ENCODE assay signal across 7 cellular contexts in the genomic region with DNA sequence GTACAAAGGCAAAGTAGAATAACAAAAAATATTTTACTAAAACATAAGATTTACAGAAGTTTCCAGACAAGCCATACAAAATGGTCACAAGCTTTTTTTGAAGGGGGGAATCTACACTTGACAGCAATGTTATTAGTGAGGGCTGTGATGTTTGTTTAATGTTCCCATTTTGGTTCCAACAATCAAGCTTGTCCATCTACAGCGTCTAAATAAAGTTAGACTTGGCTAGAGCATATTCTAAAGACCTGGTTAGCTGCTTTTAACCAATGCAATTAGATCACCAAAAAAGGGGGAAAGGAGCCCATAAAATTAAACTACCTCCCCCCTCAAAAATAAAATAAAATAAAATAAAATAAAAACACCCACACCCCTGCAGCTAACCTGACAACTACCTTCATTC. TPM values are rescaled to one million over a fixed set of nuclear protein-coding genes. Genes with fewer than 3 reads are reported as not detected.
DNase-seq lines count a peak whose midpoint lies in the region; ATAC-seq and TF ChIP-seq lines count a peak whose summit lies in the region.
"Not testable (repeated sequence)": the region's sequence is repeated elsewhere in the genome, so short reads cannot be mapped to it uniquely, and the experiment has no call there.

No MANE protein-coding gene starts in this region.

- H3K9me3 Mint-ChIP-seq in Caco-2 (ENCODE audit: unreplicated experiment); HFFc6; activated CD8-positive, alpha-beta memory T cell treated with anti-CD3 and anti-CD28 coated beads, Interleukin-2, amount 10 ng/mL, durations not matched to agents 7 days and 5 days (ENCODE audit: low read depth); activated naive CD8-positive, alpha-beta T cell (ENCODE audit: low read depth): not testable (repeated sequence)

- H3F3A ChIP-seq in SK-N-SH (replicated peaks; ENCODE audit: insufficient read depth): peaks cover 61% of the 10 kb centered on the region

- H3K9ac ChIP-seq in SK-N-SH: not testable (repeated sequence)

- not testable (repeated sequence) for H3K9me3 ChIP-seq in Caco-2; SK-N-SH; osteoblast (ENCODE audit: low read depth, low read length)

- not testable (repeated sequence) for ATAC-seq in activated CD8-positive, alpha-beta memory T cell treated with anti-CD3 and anti-CD28 coated beads, Interleukin-2, amount 10 ng/mL, durations not matched to agents 7 days and 5 days

- POLR2A ChIA-PET in Caco-2 (lab: Charles Lee); SK-N-SH (lab: Yijun Ruan, JAX): not testable (repeated sequence)

- not testable (repeated sequence) for H3K27me3 Mint-ChIP-seq in Caco-2 (ENCODE audit: insufficient read depth, unreplicated experiment); HFFc6 (ENCODE audit: insufficient read depth); activated CD8-positive, alpha-beta memory T cell treated with anti-CD3 and anti-CD28 coated beads, Interleukin-2, amount 10 ng/mL, durations not matched to agents 7 days and 5 days; activated naive CD8-positive, alpha-beta T cell

- not testable (repeated sequence) for H3K4me3 ChIP-seq in Caco-2 (ENCODE audit: low read depth, low read length); SK-N-SH (ENCODE audit: low read depth in 2 of 2, low read length in 1 of 2); choroid plexus epithelial cell (ENCODE audit: low read depth, low read length); osteoblast (ENCODE audit: insufficient read depth, low read length)

- H3K36me3 ChIP-seq in Caco-2 (ENCODE audit: control insufficient read depth, insufficient read depth, low read length): not testable (repeated sequence)
- H3K36me3 ChIP-seq in SK-N-SH (replicated peaks in 1 of 2; ENCODE audit: control insufficient read depth in 1 of 2, insufficient read depth in 2 of 2, low read length in 1 of 2) (peaks cover 46% of the 10 kb centered on the region in 2 experiments), osteoblast (ENCODE audit: insufficient read depth, low read length) (peaks cover 22% of the 10 kb centered on the region)

- TF ChIP-seq CTCF in Caco-2 (IDR thresholded peaks at IDR 0.05; ENCODE audit: insufficient read depth in 1 of 2, low read depth in 1 of 2, low read length in 1 of 2, severe bottlenecking in 1 of 2, unreplicated experiment in 1 of 2); HFFc6 (IDR thresholded peaks at IDR 0.05); SK-N-SH (IDR thresholded peaks at IDR 0.05); choroid plexus epithelial cell (conservative IDR thresholded peaks at IDR 0.05; ENCODE audit: low read depth, low read length); osteoblast (IDR thresholded peaks at IDR 0.05; ENCODE audit: extremely low read depth, low read depth, low read length): not testable (repeated sequence)

- not testable (repeated sequence) for H3K9me2 ChIP-seq in SK-N-SH

- H3K4me1 Mint-ChIP-seq in Caco-2 (ENCODE audit: low read depth, unreplicated experiment) (peaks cover 27% of the 10 kb centered on the region), HFFc6 (ENCODE audit: low read depth) (peaks cover 50% of the 10 kb centered on the region)
- peaks cover 45% of the 10 kb centered on the region for H3K4me1 Mint-ChIP-seq in activated CD8-positive, alpha-beta memory T cell treated with anti-CD3 and anti-CD28 coated beads, Interleukin-2, amount 10 ng/mL, durations not matched to agents 7 days and 5 days
- peaks cover 43% of the 10 kb centered on the region for H3K4me1 Mint-ChIP-seq in activated naive CD8-positive, alpha-beta T cell (ENCODE audit: low read depth)

- CTCF ChIA-PET in Caco-2 (lab: Charles Lee) (interaction anchor here (0.6 kb wide), 1 partner anchor 321 kb away, joined by 8 read pairs; no protein-coding TSS in a partner anchor), SK-N-SH (lab: Yijun Ruan, JAX) (interaction anchor here (0.7 to 4.2 kb wide), 5 partner anchors 11 to 692 kb away, joined by 3 to 31 read pairs (median 12); no protein-coding TSS in a partner anchor)
- CTCF ChIA-PET in activated CD8-positive, alpha-beta memory T cell treated with anti-CD3 and anti-CD28 coated beads, Interleukin-2, amount 10 ng/mL, durations not matched to agents 7 days and 5 days (lab: Charles Lee): interaction anchor here (2.1 kb wide), 1 partner anchor 10 kb away, joined by 9 read pairs; no protein-coding TSS in a partner anchor

- H3K4me3 Mint-ChIP-seq in Caco-2 (ENCODE audit: unreplicated experiment); HFFc6; activated CD8-positive, alpha-beta memory T cell treated with anti-CD3 and anti-CD28 coated beads, Interleukin-2, amount 10 ng/mL, durations not matched to agents 7 days and 5 days; activated naive CD8-positive, alpha-beta T cell: not testable (repeated sequence)

- 95% methylated on average over 1 of the region's 1 CpG for WGBS in SK-N-SH (ENCODE audit: low lambda C conversion rate)

- not testable (repeated sequence) for H3K27me3 ChIP-seq in Caco-2 (replicated peaks; ENCODE audit: control insufficient read depth, insufficient read depth, low read length); SK-N-SH (ENCODE audit: insufficient read depth); osteoblast (ENCODE audit: insufficient read depth, low read length)

- TF ChIP-seq EP300 in SK-N-SH (IDR thresholded peaks at IDR 0.05; ENCODE audit: borderline replicate concordance in 1 of 2, low read depth in 1 of 2, low read length in 1 of 2): not testable (repeated sequence)

- H3K79me2 ChIP-seq in SK-N-SH (ENCODE audit: insufficient read depth): peaks cover 53% of the 10 kb centered on the region
- H3K79me2 ChIP-seq in osteoblast (ENCODE audit: insufficient read depth, low read length): peaks cover 48% of the 10 kb centered on the region

- BruUV-seq in Caco-2 (replicated peaks; lab: Mats Ljungman, UMichigan): TSS peak; percentile 79

- not testable (repeated sequence) for H3K4me1 ChIP-seq in Caco-2
- H3K4me1 ChIP-seq in SK-N-SH (ENCODE audit: control insufficient read depth in 1 of 2, insufficient read depth in 2 of 2, low read depth in 1 of 2, low read length in 1 of 2): peaks cover 2 to 24% of the 10 kb centered on the region in 2 experiments; a peak in 3 of 4 replicates
- H3K4me1 ChIP-seq in osteoblast (ENCODE audit: insufficient read depth, low read length): peaks cover 10% of the 10 kb centered on the region

- not testable (repeated sequence) for H3K27ac Mint-ChIP-seq in Caco-2 (ENCODE audit: unreplicated experiment)
- H3K27ac Mint-ChIP-seq in HFFc6: peak overlapping the region; percentile 3; the same call in 1 of the 2 replicates
- peak overlapping the region; percentile 48 for H3K27ac Mint-ChIP-seq in activated CD8-positive, alpha-beta memory T cell treated with anti-CD3 and anti-CD28 coated beads, Interleukin-2, amount 10 ng/mL, durations not matched to agents 7 days and 5 days
- H3K27ac Mint-ChIP-seq in activated naive CD8-positive, alpha-beta T cell: peak overlapping the region; percentile 51

- H2AFZ ChIP-seq in SK-N-SH (ENCODE audit: low read depth); osteoblast (ENCODE audit: low read length): not testable (repeated sequence)

- intact Hi-C loops in Caco-2 (cut with micrococcal nuclease; ENCODE audit: unreplicated experiment): not testable (repeated sequence)

- DNase-seq in Caco-2; HFFc6; SK-N-SH; activated CD8-positive, alpha-beta memory T cell treated with anti-CD3 and anti-CD28 coated beads, Interleukin-2, amount 10 ng/mL, durations not matched to agents 7 days and 5 days; osteoblast (ENCODE audit: insufficient read length, low spot score, missing footprints): not testable (repeated sequence)
- peak; percentile 50 for DNase-seq in choroid plexus epithelial cell (ENCODE audit: low read depth)

- not testable (repeated sequence) for TF ChIP-seq RAD21 in SK-N-SH (IDR thresholded peaks at IDR 0.05; ENCODE audit: low read length)

- peaks cover 37% of the 10 kb centered on the region for H4K20me1 ChIP-seq in SK-N-SH (ENCODE audit: insufficient read depth)
- not testable (repeated sequence) for H4K20me1 ChIP-seq in osteoblast (ENCODE audit: insufficient read depth, low read length)

- H3K4me2 ChIP-seq in SK-N-SH; osteoblast (ENCODE audit: insufficient read depth, low read length): not testable (repeated sequence)

- H3K27ac ChIP-seq in SK-N-SH (ENCODE audit: low read depth in 2 of 2, low read length in 1 of 2) (peak overlapping the region; percentile 51 to 58), osteoblast (ENCODE audit: low read depth, low read length) (peak overlapping the region; percentile 7)

- H3K36me3 Mint-ChIP-seq in Caco-2 (ENCODE audit: insufficient read depth, unreplicated experiment) (peaks cover 97% of the 10 kb centered on the region), HFFc6 (ENCODE audit: low read depth) (peaks cover 27% of the 10 kb centered on the region)
- peaks cover 64% of the 10 kb centered on the region for H3K36me3 Mint-ChIP-seq in activated CD8-positive, alpha-beta memory T cell treated with anti-CD3 and anti-CD28 coated beads, Interleukin-2, amount 10 ng/mL, durations not matched to agents 7 days and 5 days
- H3K36me3 Mint-ChIP-seq in activated naive CD8-positive, alpha-beta T cell: not testable (repeated sequence)

RNA-seq across cellular contexts. Expression of gene NUDT4, which starts 31.6 kb away (rescaled TPM):
- 236 TPM in 2 replicates for total RNA-seq in Caco-2 (2022)
- 10 to 100 TPM; 46.4 to 62.6 (median 51.6) TPM for total RNA-seq in HFFc6 (2021; fragmentation: NEBNext Ultra II Directional; extraction: Animal tissue kit (Norgen Biotek cat#: 25700))
- polyA plus RNA-seq in SK-N-SH (2012; rRNA removed): 19.8 and 26.0 TPM in 2 replicates
- 31.6 and 41.1 TPM in 2 replicates for polyA plus RNA-seq in SK-N-SH (2012; cell fraction: cytosol; rRNA removed)
- polyA plus RNA-seq in SK-N-SH (2012; cell fraction: nucleus; rRNA removed): 10.8 and 16.7 TPM in 2 replicates
- 10 to 100 TPM; 42.8 to 63.8 TPM for total RNA-seq in activated CD8-positive, alpha-beta memory T cell treated with anti-CD3 and anti-CD28 coated beads, Interleukin-2, amount 10 ng/mL, durations not matched to agents 7 days and 5 days
- 138 and 145 TPM in 2 replicates for total RNA-seq in osteoblast

RNA-seq across cellular contexts. Expression of gene UBE2N, which starts 32.4 kb away (rescaled TPM):
- total RNA-seq in Caco-2 (2022): 146 and 153 TPM in 2 replicates
- 100 to 1,000 TPM; 143 to 168 (median 157) TPM for total RNA-seq in HFFc6 (2021; fragmentation: NEBNext Ultra II Directional; extraction: Animal tissue kit (Norgen Biotek cat#: 25700))
- polyA plus RNA-seq in SK-N-SH (2012; rRNA removed): 102 and 121 TPM in 2 replicates
- polyA plus RNA-seq in SK-N-SH (2012; cell fraction: cytosol; rRNA removed): 128 and 131 TPM in 2 replicates
- polyA plus RNA-seq in SK-N-SH (2012; cell fraction: nucleus; rRNA removed): 39.9 and 65.6 TPM in 2 replicates
- total RNA-seq in activated CD8-positive, alpha-beta memory T cell treated with anti-CD3 and anti-CD28 coated beads, Interleukin-2, amount 10 ng/mL, durations not matched to agents 7 days and 5 days: 100 to 1,000 TPM; 166 to 213 TPM
- total RNA-seq in osteoblast: 44.2 and 53.0 TPM in 2 replicates

RNA-seq across cellular contexts. Expression of gene MRPL42, which starts 58.0 kb away (rescaled TPM):
- total RNA-seq in Caco-2 (2022) (77.0 and 78.2 TPM in 2 replicates), osteoblast (26.5 and 29.0 TPM in 2 replicates)
- 10 to 100 TPM; 66.5 to 77.6 (median 73.9) TPM for total RNA-seq in HFFc6 (2021; fragmentation: NEBNext Ultra II Directional; extraction: Animal tissue kit (Norgen Biotek cat#: 25700))
- 39.5 and 54.8 TPM in 2 replicates for polyA plus RNA-seq in SK-N-SH (2012; rRNA removed)
- 74.9 and 101 TPM in 2 replicates for polyA plus RNA-seq in SK-N-SH (2012; cell fraction: cytosol; rRNA removed)
- polyA plus RNA-seq in SK-N-SH (2012; cell fraction: nucleus; rRNA removed): 10.8 and 23.7 TPM in 2 replicates
- total RNA-seq in activated CD8-positive, alpha-beta memory T cell treated with anti-CD3 and anti-CD28 coated beads, Interleukin-2, amount 10 ng/mL, durations not matched to agents 7 days and 5 days: 10 to 100 TPM; 47.9 to 63.3 TPM
